Comparison of ENCODE assay signal across 15 cellular contexts in genomic region chr2:133040175-133040574, GRCh38.
DNase-seq lines count a peak whose midpoint lies in the region; ATAC-seq and TF ChIP-seq lines count a peak whose summit lies in the region.
"Had no signal": no experiment of that assay in that cellular context is flagged by ENCODE, and none has a peak within 500 bp of the region (broad histone marks: within the 10 kb centered on the region; RNA-seq: fewer than 3 reads in every experiment).

No MANE protein-coding gene starts in this region.

- H2BK20ac ChIP-seq in IMR-90 (ENCODE audit: low read depth, low read length) = no peak overlapping the region

- no peak overlapping the region for H4K8ac ChIP-seq in IMR-90 (ENCODE audit: low read depth in 2 of 2, low read length in 2 of 2)

- peak overlapping the region; percentile 16; the same call in 1 of the 2 replicates for H3K4me2 ChIP-seq in IMR-90 (ENCODE audit: low read depth, low read length)
- H3K4me2 ChIP-seq in osteoblast (ENCODE audit: insufficient read depth, low read length) = no peak overlapping the region

- DNase-seq in Daoy (ENCODE audit: low read depth) = peak; percentile 20
- DNase-seq in IMR-90 = peak; percentile 76
- DNase-seq in astrocyte of the hippocampus (ENCODE audit: low read depth, low spot score) = peak; percentile 50
- DNase-seq in kidney tubule cell (ENCODE audit: low spot score) = peak; percentile 32
- DNase-seq in heart right ventricle = no peak
- DNase-seq in posterior vena cava (ENCODE audit: low spot score) = no peak
- DNase-seq in osteoblast (ENCODE audit: insufficient read length, low spot score, missing footprints) = no peak
- DNase-seq in H7 = no peak
- DNase-seq: ACHN; CD8-positive, alpha-beta T cell; NCI-H1048; NCI-H226; NCI-H526 had no signal

- no peak overlapping the region for H2AK5ac ChIP-seq in IMR-90 (ENCODE audit: low read depth, low read length)

- CTCF ChIA-PET in IMR-90 (lab: Yijun Ruan, JAX) = no interaction called here

- no peak overlapping the region for H2AK9ac ChIP-seq in IMR-90 (replicated peaks; ENCODE audit: low read depth, low read length, poor library complexity)

- TF ChIP-seq CTCF in IMR-90 (conservative IDR thresholded peaks at IDR 0.05; ENCODE audit: low read depth, low read length) = no peak
- TF ChIP-seq CTCF in heart right ventricle (IDR thresholded peaks at IDR 0.05) = no peak
- TF ChIP-seq CTCF in osteoblast (IDR thresholded peaks at IDR 0.05; ENCODE audit: extremely low read depth, low read depth, low read length) = no peak

- no peak overlapping the region for H3K9ac ChIP-seq in IMR-90 (ENCODE audit: low read depth, low read length)

- H3K27me3 ChIP-seq in IMR-90 (ENCODE audit: control insufficient read depth, insufficient read depth, low read length) = no peaks in the 10 kb centered on the region
- no peaks in the 10 kb centered on the region for H3K27me3 ChIP-seq in heart right ventricle
- no peaks in the 10 kb centered on the region for H3K27me3 ChIP-seq in osteoblast (ENCODE audit: insufficient read depth, low read length)
- H3K27me3 ChIP-seq in H7 (ENCODE audit: control insufficient read depth, insufficient read depth, low read length) = no peaks in the 10 kb centered on the region
- H3K27me3 ChIP-seq: SJSA1 had no signal

- no peak overlapping the region for H3K14ac ChIP-seq in IMR-90 (replicated peaks; ENCODE audit: low read depth, low read length)

- H3K4me1 ChIP-seq in IMR-90 (ENCODE audit: control insufficient read depth, insufficient read depth, low read length) (peaks cover 3% of the 10 kb centered on the region; the same call in 1 of the 2 replicates), heart right ventricle (no peaks in the 10 kb centered on the region), osteoblast (ENCODE audit: insufficient read depth, low read length) (no peaks in the 10 kb centered on the region)
- H3K4me1 ChIP-seq: SJSA1 had no signal

- H3K9me1 ChIP-seq in IMR-90 (ENCODE audit: insufficient read depth, low read length) = peaks cover 3% of the 10 kb centered on the region; the same call in 1 of the 2 replicates

- H2AFZ ChIP-seq in IMR-90 (replicated peaks; ENCODE audit: low read length, poor library complexity) (no peak overlapping the region), osteoblast (ENCODE audit: low read length) (no peak overlapping the region)

- no peak overlapping the region for H2BK120ac ChIP-seq in IMR-90 (ENCODE audit: low read depth, low read length)

- no peak for TF ChIP-seq RAD21 in IMR-90 (IDR thresholded peaks at IDR 0.05; ENCODE audit: low read length)

- H3K4me3 ChIP-seq in IMR-90 (ENCODE audit: insufficient read depth, low read depth, low read length) (no peak overlapping the region), heart right ventricle (no peak overlapping the region), osteoblast (ENCODE audit: insufficient read depth, low read length) (no peak overlapping the region), H7 (ENCODE audit: insufficient read depth, low read depth, low read length) (no peak overlapping the region)
- H3K4me3 ChIP-seq: SJSA1 had no signal

- H4K91ac ChIP-seq in IMR-90 (ENCODE audit: insufficient read depth, low read depth, low read length) = no peak overlapping the region

- no peak overlapping the region for H2BK5ac ChIP-seq in IMR-90 (ENCODE audit: low read depth, low read length, poor library complexity, severe bottlenecking)

- H4K5ac ChIP-seq in IMR-90 (ENCODE audit: low read depth, low read length) = no peak overlapping the region

- dilution Hi-C loops in IMR-90 (cut with HindIII; ENCODE audit: low sequenced_read_pairs, unreplicated experiment) = no loop called here

- no peak overlapping the region for H3K56ac ChIP-seq in IMR-90 (ENCODE audit: extremely low read depth, insufficient read depth, low read length)

- no peaks in the 10 kb centered on the region for H3K36me3 ChIP-seq in IMR-90 (ENCODE audit: control insufficient read depth, insufficient read depth, low read length)
- no peaks in the 10 kb centered on the region for H3K36me3 ChIP-seq in heart right ventricle
- no peaks in the 10 kb centered on the region for H3K36me3 ChIP-seq in osteoblast (ENCODE audit: insufficient read depth, low read length)
- H3K36me3 ChIP-seq in H7 (replicated peaks; ENCODE audit: control insufficient read depth, insufficient read depth, low read length) = no peaks in the 10 kb centered on the region
- H3K36me3 ChIP-seq: SJSA1 had no signal

- no CpG with 5 or more reads among the region's 4 CpGs for WGBS in IMR-90 (ENCODE audit: extremely low coverage in 2 of 2, insufficient read length in 1 of 2), 2 experiments
- 79 to 88% methylated on average over 4 of the region's 4 CpGs for WGBS in heart right ventricle, 2 donors

- H3K27ac ChIP-seq in IMR-90 (ENCODE audit: insufficient read depth, low read length) (no peak overlapping the region), heart right ventricle (no peak overlapping the region), osteoblast (ENCODE audit: low read depth, low read length) (no peak overlapping the region)
- H3K27ac ChIP-seq: SJSA1 had no signal

- H3K23ac ChIP-seq in IMR-90 (ENCODE audit: low read depth, low read length) = no peak overlapping the region

- H3K4ac ChIP-seq in IMR-90 (ENCODE audit: low read depth, low read length) = no peak overlapping the region

- no peak overlapping the region for H2BK15ac ChIP-seq in IMR-90 (ENCODE audit: low read depth, low read length)

- in situ Hi-C loops in IMR-90 (cut with MboI; ENCODE audit: low sequenced_read_pairs) = no loop called here

- no peaks in the 10 kb centered on the region for H3K9me3 ChIP-seq in IMR-90 (ENCODE audit: control insufficient read depth, insufficient read depth, low read length)
- peaks cover 0 to 30% (median 0%) of the 10 kb centered on the region in 11 donors for H3K9me3 ChIP-seq in heart right ventricle
- H3K9me3 ChIP-seq in osteoblast (ENCODE audit: low read depth, low read length) = no peaks in the 10 kb centered on the region
- H3K9me3 ChIP-seq: SJSA1 had no signal

- H3K18ac ChIP-seq in IMR-90 (ENCODE audit: low read depth, low read length) = no peak overlapping the region

- no peaks in the 10 kb centered on the region for H3K79me2 ChIP-seq in osteoblast (ENCODE audit: insufficient read depth, low read length)

- ATAC-seq in IMR-90 (ENCODE audit: low read depth) (peak; percentile 67), heart right ventricle (no peak)
- ATAC-seq: CD8-positive, alpha-beta T cell; HCT116 had no signal

- peaks cover 6 to 30% of the 10 kb centered on the region in 2 experiments for H3K79me1 ChIP-seq in IMR-90 (ENCODE audit: low read depth in 1 of 2, low read length in 2 of 2)

- POLR2A ChIA-PET in IMR-90 (lab: Charles Lee; ENCODE audit: unreplicated experiment) = no interaction called here

- BruUV-seq in IMR-90 (replicated peaks; lab: Mats Ljungman, UMichigan) = no TSS peak

- TF ChIP-seq POLR2A in IMR-90 (IDR thresholded peaks at IDR 0.05; ENCODE audit: low read depth, low read length) = no peak

- intact Hi-C loops in IMR-90 (cut with micrococcal nuclease) (no loop called here), heart right ventricle (cut with DNase I) (no loop called here), posterior vena cava (cut with DNase I) (no loop called here)

- peaks cover 8% of the 10 kb centered on the region; the same call in 1 of the 2 replicates for H4K20me1 ChIP-seq in IMR-90 (ENCODE audit: insufficient read depth, low read length)
- H4K20me1 ChIP-seq in osteoblast (ENCODE audit: insufficient read depth, low read length) = no peaks in the 10 kb centered on the region

TF ChIP-seq in IMR-90, 13 proteins besides CTCF, POLR2A, EP300 and RAD21:
- TF ChIP-seq CHD1 (IDR thresholded peaks at IDR 0.05; ENCODE audit: low read depth, low read length) = no peak
- TF ChIP-seq MAZ (IDR thresholded peaks at IDR 0.05; ENCODE audit: borderline replicate concordance, low read depth, low read length) = no peak
- no peak for TF ChIP-seq NFE2L2 (IDR thresholded peaks at IDR 0.05; ENCODE audit: low read depth, low read length)
- TF ChIP-seq CEBPB (IDR thresholded peaks at IDR 0.05; ENCODE audit: low read depth, low read length) = peak; percentile 92
- TF ChIP-seq SMC3 (IDR thresholded peaks at IDR 0.05; ENCODE audit: low read depth, low read length) = no peak
- no peak for TF ChIP-seq ELK1 (IDR thresholded peaks at IDR 0.05; ENCODE audit: borderline replicate concordance, low read depth, low read length)
TF ChIP-seq in IMR-90: peak in this region for 1.

Comparison
In these comparisons a context has a peak if more than half of its experiments do, and no peak if none do; other contexts are left out.
1. DNase-seq: peak in Daoy (single experiment), IMR-90 (single experiment), astrocyte of the hippocampus (single experiment) and kidney tubule cell (single experiment); none in heart right ventricle (0 of 2), posterior vena cava (single experiment), osteoblast (single experiment) and H7 (single experiment).